Comparison of ENCODE assay signal across 1 cellular context in genomic region chr7:591856-592628, GRCh38.
TF ChIP-seq lines count a peak whose summit lies in the region.

No MANE protein-coding gene starts in this region.

TF ChIP-seq in K562, 482 proteins besides CTCF, POLR2A, EP300 and RAD21 (continued from another document and continues in another):
- TF ChIP-seq RREB1 (CRISPR knock-in tag; IDR thresholded peaks at IDR 0.05) (no peak), ZNF445 (CRISPR knock-in tag; IDR thresholded peaks at IDR 0.05; ENCODE audit: low read depth) (no peak), ATF6 (CRISPR knock-in tag; IDR thresholded peaks at IDR 0.05) (no peak), IRF2 (CRISPR knock-in tag; IDR thresholded peaks at IDR 0.05) (no peak), DPF2 (IDR thresholded peaks at IDR 0.05) (peak; percentile 81), ZNF146 (CRISPR knock-in tag; IDR thresholded peaks at IDR 0.05; ENCODE audit: unreplicated experiment) (no peak), NFE2 (IDR thresholded peaks at IDR 0.05; ENCODE audit: low read depth) (peak; percentile 86), ZNF232 (CRISPR knock-in tag; IDR thresholded peaks at IDR 0.05) (no peak), MED1 (CRISPR knock-in tag; IDR thresholded peaks at IDR 0.05; ENCODE audit: borderline replicate concordance) (no peak), ZNF395 (CRISPR knock-in tag; IDR thresholded peaks at IDR 0.05) (no peak), ZNF277 (CRISPR knock-in tag; IDR thresholded peaks at IDR 0.05; ENCODE audit: borderline replicate concordance) (no peak), MNT (conservative IDR thresholded peaks at IDR 0.05) (no peak), COPS2 (conservative IDR thresholded peaks at IDR 0.05) (no peak), C11orf30 (IDR thresholded peaks at IDR 0.05; ENCODE audit: low read depth) (peak; percentile 88), RNF2 (IDR thresholded peaks at IDR 0.05) (peak; percentile 64), TCFL5 (CRISPR knock-in tag; conservative IDR thresholded peaks at IDR 0.05) (no peak), HOXB6 (CRISPR knock-in tag; IDR thresholded peaks at IDR 0.05; ENCODE audit: borderline replicate concordance) (no peak), ZNF384 (IDR thresholded peaks at IDR 0.05; ENCODE audit: low read depth, low read length) (no peak), FOXM1 (IDR thresholded peaks at IDR 0.05; ENCODE audit: low read depth) (no peak), FOXM1 (CRISPR knock-in tag; IDR thresholded peaks at IDR 0.05; ENCODE audit: low read depth) (no peak), SP1 (CRISPR knock-in tag; IDR thresholded peaks at IDR 0.05) (no peak), NR2C1 (IDR thresholded peaks at IDR 0.05) (no peak), NR2C1 (tag; IDR thresholded peaks at IDR 0.05) (no peak), UBTF (IDR thresholded peaks at IDR 0.05; ENCODE audit: borderline replicate concordance in 1 of 2, low read depth in 2 of 2, low read length in 2 of 2) (peak; percentile 81 to 92; a peak in 3 of 4 replicates), XRCC3 (IDR thresholded peaks at IDR 0.05) (no peak), LCOR (CRISPR knock-in tag; IDR thresholded peaks at IDR 0.05) (no peak), CEBPG (CRISPR knock-in tag; IDR thresholded peaks at IDR 0.05) (no peak), CEBPG (tag; conservative IDR thresholded peaks at IDR 0.05 in 1 of 2, IDR thresholded peaks at IDR 0.05 in 1 of 2) (no peak), NBN (IDR thresholded peaks at IDR 0.05; ENCODE audit: low read depth) (no peak), CREB3L1 (IDR thresholded peaks at IDR 0.05; ENCODE audit: borderline replicate concordance, low read depth) (peak; percentile 54; the same call in 1 of the 2 replicates), LEF1 (IDR thresholded peaks at IDR 0.05) (no peak), GABPA (tag; conservative IDR thresholded peaks at IDR 0.05; ENCODE audit: low read depth) (no peak), SRSF7 (optimal IDR thresholded peaks at IDR 0.05; ENCODE audit: low read depth, low read length) (no peak), SRF (CRISPR knock-in tag; IDR thresholded peaks at IDR 0.05) (no peak), RERE (CRISPR knock-in tag; IDR thresholded peaks at IDR 0.05; ENCODE audit: borderline replicate concordance) (no peak), TFAM (CRISPR knock-in tag; conservative IDR thresholded peaks at IDR 0.05) (no peak), KLF6 (CRISPR knock-in tag; IDR thresholded peaks at IDR 0.05; ENCODE audit: borderline replicate concordance) (no peak), HNRNPH1 (optimal IDR thresholded peaks at IDR 0.05; ENCODE audit: low read depth, low read length) (no peak), HMGN3 (IDR thresholded peaks at IDR 0.05; ENCODE audit: borderline replicate concordance, extremely low read depth, insufficient read length, low read depth, low read length) (peak; percentile 73), ZNF589 (CRISPR knock-in tag; IDR thresholded peaks at IDR 0.05; ENCODE audit: low read depth) (no peak), ZNF184 (CRISPR knock-in tag; IDR thresholded peaks at IDR 0.05) (no peak)
